Comparison of ENCODE assay signal across 32 cellular contexts in the genomic region with DNA sequence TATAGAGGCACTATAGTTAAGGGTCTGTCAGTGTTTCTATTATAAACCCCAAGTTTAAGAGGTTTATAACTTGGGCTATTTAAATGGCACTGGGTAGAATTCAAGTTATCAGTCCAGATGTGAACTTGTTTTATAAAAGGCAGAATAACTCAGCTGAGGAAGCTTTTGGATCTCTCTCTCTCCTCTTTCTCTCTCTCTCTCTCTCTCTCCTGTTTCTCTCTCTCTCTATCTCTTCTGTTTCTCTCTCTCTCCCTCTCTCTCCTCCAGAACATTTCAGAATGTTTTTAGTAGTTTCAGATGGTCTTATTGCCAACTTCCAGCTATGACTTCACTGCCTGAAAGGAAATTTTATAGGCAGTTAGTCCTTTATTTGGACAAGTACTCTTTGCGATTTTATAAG.
"Had no signal": no experiment of that assay in that cellular context is flagged by ENCODE, and none has a peak within 500 bp of the region (broad histone marks: within the 10 kb centered on the region; RNA-seq: fewer than 3 reads in every experiment).

No MANE protein-coding gene starts in this region.

- H3K36me3 ChIP-seq: neutrophil, right lobe of liver, sigmoid colon, spleen, suprapubic skin, tibial artery, transverse colon, upper lobe of right lung, uterus had no signal

- H3K9ac ChIP-seq: parathyroid adenoma had no signal

- H3K4me3 ChIP-seq: psoas muscle, right lobe of liver, sigmoid colon, spleen, suprapubic skin, testis, tibial artery, transverse colon, upper lobe of right lung, uterus had no signal

- H3K4me1 ChIP-seq: parathyroid adenoma, uterus had no signal

- H3K27me3 Mint-ChIP-seq: naive B cell; stimulated activated memory B cell treated with anti-CD40 and anti-IgM and Interleukin-4, amounts not matched to agents 10 μg/mL and 1 μg/mL and 100 μg/mL, for 72 hours had no signal

- H3K27ac Mint-ChIP-seq: naive thymus-derived CD8-positive, alpha-beta T cell; nephron progenitor cell; progenitor cell of endocrine pancreas; stimulated activated memory B cell treated with anti-CD40 and anti-IgM and Interleukin-4, amounts not matched to agents 10 μg/mL and 1 μg/mL and 100 μg/mL, for 72 hours; stimulated activated naive CD8-positive, alpha-beta T cell treated with anti-CD3 and anti-CD28 coated beads, Interleukin-15, amount 100 ng/mL, for 72 hours; type B pancreatic cell had no signal

- H3K27ac ChIP-seq: neutrophil, parathyroid adenoma, psoas muscle, right lobe of liver, spleen, suprapubic skin, testis, tibial artery, transverse colon, upper lobe of right lung, uterus had no signal

- H3K36me3 Mint-ChIP-seq: naive B cell; naive thymus-derived CD8-positive, alpha-beta T cell; stimulated activated memory B cell treated with anti-CD40 and anti-IgM and Interleukin-4, amounts not matched to agents 10 μg/mL and 1 μg/mL and 100 μg/mL, for 72 hours; type B pancreatic cell had no signal

- H3K9me3 Mint-ChIP-seq: naive B cell; naive thymus-derived CD8-positive, alpha-beta T cell; nephron progenitor cell; neural crest cell; stimulated activated memory B cell treated with anti-CD40 and anti-IgM and Interleukin-4, amounts not matched to agents 10 μg/mL and 1 μg/mL and 100 μg/mL, for 72 hours; stimulated activated naive CD8-positive, alpha-beta T cell treated with anti-CD3 and anti-CD28 coated beads, Interleukin-15, amount 100 ng/mL, for 72 hours; type B pancreatic cell had no signal

- H3K27me3 ChIP-seq: testis had no signal

- H2AFZ ChIP-seq: parathyroid adenoma had no signal

- DNase-seq: naive B cell; naive thymus-derived CD8-positive, alpha-beta T cell; nephron progenitor cell; nucleus accumbens; posterior cingulate gyrus; psoas muscle; right cardiac atrium; right lobe of liver; sigmoid colon; small intestine; spleen; stimulated activated CD4-positive, alpha-beta T cell treated with anti-CD3 and anti-CD28 coated beads, Interleukin-12 subunit alpha, Interleukin-12 subunit beta, amount 100 ng/mL, for 4 hours; stimulated activated CD4-positive, alpha-beta T cell treated with anti-CD3 and anti-CD28 coated beads, Interleukin-1b, Interleukin-23, amount 100 ng/mL, for 48 hours; stimulated activated CD4-positive, alpha-beta T cell treated with anti-CD3 and anti-CD28 coated beads, Interleukin-4, amount 100 ng/mL, for 1 hour; stimulated activated CD4-positive, alpha-beta T cell treated with anti-CD3 and anti-CD28 coated beads, Interleukin-4, amount 100 ng/mL, for 4 hours; stimulated activated CD8-positive, alpha-beta memory T cell treated with anti-CD3 and anti-CD28 coated beads, Interleukin-4, amount 100 ng/mL, for 48 hours; stimulated activated naive CD4-positive, alpha-beta T cell; stimulated activated naive CD8-positive, alpha-beta T cell treated with anti-CD3 and anti-CD28 coated beads, Interleukin-15, amount 100 ng/mL, for 72 hours; stimulated activated naive CD8-positive, alpha-beta T cell treated with anti-CD3 and anti-CD28 coated beads, Interleukin-15, Interleukin-2, amounts not matched to agents 100 U/mL and 50 U/mL, for 24 hours; substantia nigra; testis; tibial artery; transverse colon; upper lobe of right lung; uterus had no signal

- H3K79me2 ChIP-seq: parathyroid adenoma had no signal

- FAIRE-seq: small intestine had no signal

- H3K9me3 ChIP-seq: neutrophil, psoas muscle, right lobe of liver, sigmoid colon, spleen, suprapubic skin, testis, tibial artery, transverse colon, upper lobe of right lung, uterus had no signal

- H3K4me3 Mint-ChIP-seq: naive thymus-derived CD8-positive, alpha-beta T cell; nephron progenitor cell; stimulated activated memory B cell treated with anti-CD40 and anti-IgM and Interleukin-4, amounts not matched to agents 10 μg/mL and 1 μg/mL and 100 μg/mL, for 72 hours; stimulated activated naive CD8-positive, alpha-beta T cell treated with anti-CD3 and anti-CD28 coated beads, Interleukin-15, amount 100 ng/mL, for 72 hours had no signal
